ENCODE assay signal across 8 cellular contexts in the genomic region with DNA sequence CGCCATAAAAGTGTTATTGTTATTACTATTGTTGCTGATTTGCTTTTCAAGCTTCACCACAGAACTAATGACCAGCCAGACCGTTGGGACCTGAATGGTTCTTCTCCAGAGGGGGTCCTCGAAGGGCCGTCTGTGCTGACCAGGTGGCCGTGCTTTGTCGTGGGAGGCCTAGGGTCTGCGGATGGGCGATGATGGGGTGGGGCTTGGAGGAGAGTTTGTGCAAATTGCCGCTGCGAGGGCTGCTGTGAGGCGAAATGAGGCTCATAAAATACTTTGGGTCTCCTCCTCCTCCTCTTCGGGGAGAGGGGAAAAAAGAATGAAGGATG. TPM values are rescaled to one million over a fixed set of nuclear protein-coding genes. Genes with fewer than 3 reads are reported as not detected.
DNase-seq lines count a peak whose midpoint lies in the region; TF ChIP-seq lines count a peak whose summit lies in the region.

No MANE protein-coding gene starts in this region.

- peak overlapping the region; percentile 82 for H3K27ac ChIP-seq in muscle layer of colon (ENCODE audit: low read depth, low read length)

- H3K9ac ChIP-seq in muscle layer of colon (ENCODE audit: low read length) = peak overlapping the region; percentile 63

- in situ Hi-C loops in KBM-7 (cut with MboI; ENCODE audit: low pct_unique_long_range_greater_than_20kb, low sequenced_read_pairs) = no loop called here

- DNase-seq in NCI-H1105 (lab: John Stamatoyannopoulos, UW) = peak; percentile 66
- DNase-seq in NCI-H1105 treated with DMSO at 0.1 percent for 48 hours (lab: John Stamatoyannopoulos, UW) = no peak
- peak; percentile 27 for DNase-seq in KBM-7
- no peak for DNase-seq in NCI-H524 treated with DMSO at 0.1 percent for 48 hours (lab: John Stamatoyannopoulos, UW)
- no peak for DNase-seq in Kasumi-1 (lab: John Stamatoyannopoulos, UW)
- no peak for DNase-seq in activated CD4-positive, CD25-positive, alpha-beta regulatory T cell treated with anti-CD3 and anti-CD28 coated beads, Interleukin-2, amount 50 U/mL, for 72 hours

- peaks cover 17% of the 10 kb centered on the region for H3K27me3 Mint-ChIP-seq in brain

- H3K27me3 ChIP-seq in muscle layer of colon (ENCODE audit: control insufficient read depth in 1 of 2, insufficient read depth in 2 of 2, low read length in 2 of 2) = no peaks in the 10 kb centered on the region

- H3K9me3 ChIP-seq in muscle layer of colon (ENCODE audit: low read length) = no peaks in the 10 kb centered on the region

- no peak for TF ChIP-seq CTCF in brain (conservative IDR thresholded peaks at IDR 0.05)

- no peaks in the 10 kb centered on the region for H3K9me3 Mint-ChIP-seq in brain

- H3K27ac Mint-ChIP-seq in brain = peak overlapping the region; percentile 95 to 97 (median 96)

- H3K4me3 Mint-ChIP-seq in brain = peak overlapping the region; percentile 90 to 96 (median 92)

- H3K4me3 ChIP-seq in muscle layer of colon (ENCODE audit: low read depth in 1 of 2, low read length in 2 of 2) = peak overlapping the region; percentile 78 to 85

- peaks cover 26% of the 10 kb centered on the region for H3K36me3 ChIP-seq in muscle layer of colon (ENCODE audit: insufficient read depth, low read length)

- peaks cover 56% of the 10 kb centered on the region for H3K4me1 Mint-ChIP-seq in brain

- H3K4me1 ChIP-seq in muscle layer of colon (ENCODE audit: insufficient read depth, low read length) = peaks cover 34% of the 10 kb centered on the region

- H3K36me3 Mint-ChIP-seq in brain = peaks cover 26% of the 10 kb centered on the region

RNA-seq across cellular contexts. Expression of gene DAXX, which starts 0.8 kb away (rescaled TPM):
- polyA plus RNA-seq in brain (ENCODE audit: insufficient read depth, low read depth, low replicate concordance) = 89.8 TPM

RNA-seq across cellular contexts. Expression of gene ZBTB22, which starts 6.0 kb away (rescaled TPM):
- 29.4 TPM for polyA plus RNA-seq in brain (ENCODE audit: insufficient read depth, low read depth, low replicate concordance)

RNA-seq across cellular contexts. Expression of gene TAPBP, which starts 9.7 kb away (rescaled TPM):
- polyA plus RNA-seq in brain (ENCODE audit: insufficient read depth, low read depth, low replicate concordance) = 45.5 TPM

RNA-seq across cellular contexts. Expression of gene RGL2, which starts 24.8 kb away (rescaled TPM):
- polyA plus RNA-seq in brain (ENCODE audit: insufficient read depth, low read depth, low replicate concordance) = 44.9 TPM

RNA-seq across cellular contexts. Expression of gene PFDN6, which starts 34.2 kb away (rescaled TPM):
- 155 TPM for polyA plus RNA-seq in brain (ENCODE audit: insufficient read depth, low read depth, low replicate concordance)

Comparison
In these comparisons a context has a peak if more than half of its experiments do, and no peak if none do; other contexts are left out.
1. DNase-seq: peak in NCI-H1105 (single experiment) and KBM-7 (single experiment); none in NCI-H1105 treated with DMSO at 0.1 percent for 48 hours (single experiment), NCI-H524 treated with DMSO at 0.1 percent for 48 hours (single experiment), Kasumi-1 (0 of 2) and activated CD4-positive, CD25-positive, alpha-beta regulatory T cell treated with anti-CD3 and anti-CD28 coated beads, Interleukin-2, amount 50 U/mL, for 72 hours (single experiment).